Comparison of ENCODE assay signal across 9 cellular contexts in genomic region chr3:48991851-48992545, GRCh38. TPM values are rescaled to one million over a fixed set of nuclear protein-coding genes. Genes with fewer than 3 reads are reported as not detected.
DNase-seq lines count a peak whose midpoint lies in the region; ATAC-seq and TF ChIP-seq lines count a peak whose summit lies in the region.
"Had no signal": no experiment of that assay in that cellular context is flagged by ENCODE, and none has a peak within 500 bp of the region (broad histone marks: within the 10 kb centered on the region; RNA-seq: fewer than 3 reads in every experiment).

No MANE protein-coding gene starts in this region.

- no peak overlapping the region for H3K4me2 ChIP-seq in mammary epithelial cell (ENCODE audit: insufficient read depth, low read depth, low read length)

- H3K27ac ChIP-seq in HUES6 (ENCODE audit: low read depth, low read length) (no peak overlapping the region), mammary epithelial cell (ENCODE audit: insufficient read depth, low read depth, low read length) (no peak overlapping the region)
- H3K27ac ChIP-seq: epithelial cell of prostate had no signal

- CTCF ChIA-PET in mammary epithelial cell (lab: Charles Lee; ENCODE audit: low non-redundant PET), result interaction anchor here (1.1 kb wide), 1 partner anchor 30 kb away, joined by 3 read pairs; the partner anchor contains the start of gene NDUFAF3

- no peaks in the 10 kb centered on the region for H3K79me2 ChIP-seq in mammary epithelial cell (ENCODE audit: insufficient read depth, low read length)

- H3K9me3 ChIP-seq in HUES6 (ENCODE audit: control insufficient read depth, insufficient read depth, low read depth, low read length) (no peaks in the 10 kb centered on the region), mammary epithelial cell (replicated peaks; ENCODE audit: insufficient read depth, low read length) (no peaks in the 10 kb centered on the region)

- H3K9ac ChIP-seq in HUES6 (ENCODE audit: low read length) (no peak overlapping the region), mammary epithelial cell (ENCODE audit: insufficient read depth, low read length) (no peak overlapping the region)

- intact Hi-C loops in mammary epithelial cell (cut with micrococcal nuclease), result no loop called here

- TSS peak; percentile 10 for BruUV-seq in mammary epithelial cell (replicated peaks; lab: Mats Ljungman, UMichigan)

- no peaks in the 10 kb centered on the region for H3K9me3 Mint-ChIP-seq in nephron progenitor cell

- no peaks in the 10 kb centered on the region for H4K20me1 ChIP-seq in mammary epithelial cell (ENCODE audit: insufficient read depth, low read length)

- peaks cover 33% of the 10 kb centered on the region for H3K4me1 Mint-ChIP-seq in nephron progenitor cell

- peaks cover 6% of the 10 kb centered on the region for H3K36me3 Mint-ChIP-seq in nephron progenitor cell (ENCODE audit: low read depth)

- H3K4me1 ChIP-seq in HUES6 (ENCODE audit: control insufficient read depth, insufficient read depth, low read length), result peaks cover 13% of the 10 kb centered on the region
- H3K4me1 ChIP-seq in mammary epithelial cell (ENCODE audit: insufficient read depth, low read length), result peaks cover 30% of the 10 kb centered on the region

- DNase-seq in AG10803 (ENCODE audit: low read depth) (no peak), mammary epithelial cell (peak; percentile 26), nephron progenitor cell (no peak)

- H3K27me3 Mint-ChIP-seq in nephron progenitor cell (ENCODE audit: low read depth, poor library complexity), result peaks cover 7% of the 10 kb centered on the region

- in situ Hi-C loops in mammary epithelial cell (cut with MboI; ENCODE audit: low sequenced_read_pairs in 2 of 2), result no loop called here

- no peak for TF ChIP-seq CTCF in AG10803 (conservative IDR thresholded peaks at IDR 0.05; ENCODE audit: low read length)
- TF ChIP-seq CTCF in mammary epithelial cell (conservative IDR thresholded peaks at IDR 0.05 in 1 of 2, IDR thresholded peaks at IDR 0.05 in 1 of 2; ENCODE audit: extremely low read depth in 1 of 2, insufficient read depth in 1 of 2, low read depth in 1 of 2, low read length in 2 of 2), result no peak
- TF ChIP-seq CTCF in nephron progenitor cell (IDR thresholded peaks at IDR 0.05), result no peak

- H3K4me3 ChIP-seq in AG10803 (ENCODE audit: low read length), result peak overlapping the region; percentile 82
- H3K4me3 ChIP-seq in HUES6 (ENCODE audit: low read depth, low read length), result peak overlapping the region; percentile 86; the same call in 1 of the 2 replicates
- H3K4me3 ChIP-seq in mammary epithelial cell (replicated peaks in 1 of 3; ENCODE audit: insufficient read depth in 1 of 3, low read depth in 2 of 3, low read length in 3 of 3), result no peak overlapping the region

- H3K27ac Mint-ChIP-seq in nephron progenitor cell, result no peak overlapping the region

- H3K27me3 ChIP-seq in HUES6 (ENCODE audit: control insufficient read depth, insufficient read depth, low read length) (no peaks in the 10 kb centered on the region; the same call in 1 of the 2 replicates), mammary epithelial cell (ENCODE audit: insufficient read depth, low read length) (no peaks in the 10 kb centered on the region)

- H3K36me3 ChIP-seq in HUES6 (ENCODE audit: control insufficient read depth, insufficient read depth, low read length) (peaks cover 6% of the 10 kb centered on the region; the same call in 1 of the 2 replicates), mammary epithelial cell (ENCODE audit: insufficient read depth, low read length) (no peaks in the 10 kb centered on the region)

- ATAC-seq in HG02938 (IDR thresholded peaks at IDR 0.05; ENCODE audit: unreplicated experiment) (no peak), GM19035 (IDR thresholded peaks at IDR 0.05; ENCODE audit: unreplicated experiment) (no peak), GM18511 (IDR thresholded peaks at IDR 0.05; ENCODE audit: unreplicated experiment) (no peak), HG03135 (IDR thresholded peaks at IDR 0.05; ENCODE audit: unreplicated experiment) (no peak)

- H2AFZ ChIP-seq in mammary epithelial cell (ENCODE audit: low read depth, low read length), result no peak overlapping the region

- peak overlapping the region; percentile 72 for H3K4me3 Mint-ChIP-seq in nephron progenitor cell

- 83% methylated on average over 5 of the region's 5 CpGs for WGBS in mammary epithelial cell (ENCODE audit: low coverage, missing lambda C conversion rate)

- dilution Hi-C loops in mammary epithelial cell (cut with HindIII; ENCODE audit: low sequenced_read_pairs), result loop anchor here (5.0 kb wide), 1 partner anchor 105 kb away; no protein-coding TSS in a partner anchor

RNA-seq across cellular contexts. Expression of gene P4HTM, which starts 2.0 kb away (rescaled TPM):
- 10 to 100 TPM in 1 of 2 donors, 1 to 10 TPM in 1; 8.1 to 10.2 TPM for total RNA-seq in mammary epithelial cell
- polyA plus RNA-seq in mammary epithelial cell, result 4.7 TPM
- polyA minus RNA-seq in mammary epithelial cell, result 2.9 TPM

RNA-seq across cellular contexts. Expression of gene WDR6, which starts 15.2 kb away (rescaled TPM):
- total RNA-seq in mammary epithelial cell, result 100 to 1,000 TPM in 1 of 2 donors, 10 to 100 TPM in 1; 91.2 to 108 TPM
- 93.9 TPM for polyA plus RNA-seq in mammary epithelial cell
- polyA minus RNA-seq in mammary epithelial cell, result 208 TPM

RNA-seq across cellular contexts. Expression of gene DALRD3, which starts 26.4 kb away (rescaled TPM):
- total RNA-seq in mammary epithelial cell, result 10 to 100 TPM; 20.3 to 27.8 TPM
- 48.8 TPM for polyA plus RNA-seq in mammary epithelial cell
- 170 TPM for polyA minus RNA-seq in mammary epithelial cell

RNA-seq across cellular contexts. Expression of gene NDUFAF3, which starts 29.9 kb away (rescaled TPM):
- total RNA-seq in mammary epithelial cell, result 10 to 100 TPM; 27.0 to 83.6 TPM
- polyA plus RNA-seq in mammary epithelial cell, result 73.1 TPM
- 41.2 TPM for polyA minus RNA-seq in mammary epithelial cell

RNA-seq across cellular contexts. Expression of gene IMPDH2, which starts 37.2 kb away (rescaled TPM):
- total RNA-seq in mammary epithelial cell, result 100 to 1,000 TPM; 204 to 205 TPM
- polyA plus RNA-seq in mammary epithelial cell, result 235 TPM
- 360 TPM for polyA minus RNA-seq in mammary epithelial cell

Comparison
In these comparisons a context has a peak if more than half of its experiments do, and no peak if none do; other contexts are left out.
1. H3K4me3 ChIP-seq: peak in AG10803 (single experiment) and HUES6 (single experiment); none in mammary epithelial cell (0 of 3).